In the genomic region with DNA sequence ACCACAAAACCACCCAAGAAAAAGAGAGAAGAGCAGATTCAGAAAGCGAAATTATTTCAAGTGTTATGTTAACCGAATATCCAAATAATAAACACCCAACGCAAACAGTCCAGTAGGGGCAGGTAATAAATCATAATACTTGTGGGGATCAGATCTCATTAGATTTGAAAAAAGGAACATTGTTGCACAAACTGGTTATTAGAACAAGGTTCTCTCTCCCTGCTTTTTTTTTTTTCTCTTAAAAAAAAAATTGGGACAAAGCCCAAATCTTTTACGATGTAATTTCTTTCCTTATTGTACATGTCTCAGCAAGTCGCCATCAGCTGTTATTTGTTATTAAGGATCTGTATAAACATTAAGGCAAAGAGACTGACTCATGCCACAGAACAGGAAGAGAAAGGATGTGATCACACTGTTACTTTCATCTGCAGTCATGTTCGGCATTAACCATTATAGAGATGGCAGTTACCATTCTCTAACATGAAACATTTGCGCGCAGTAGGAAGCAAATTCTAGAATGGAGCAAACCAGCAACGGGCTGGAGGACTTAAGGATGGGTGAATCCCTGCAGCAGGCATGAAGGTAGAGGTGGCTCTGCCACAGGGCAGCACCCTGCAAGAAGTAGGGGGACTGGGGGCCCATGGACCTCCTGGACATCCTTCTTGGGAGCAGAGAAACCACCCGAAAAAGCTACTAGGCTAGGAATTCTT, we compare ENCODE assay signal across 8 cellular contexts. TPM values are rescaled to one million over a fixed set of nuclear protein-coding genes. Genes with fewer than 3 reads are reported as not detected.
DNase-seq lines count a peak whose midpoint lies in the region; ATAC-seq and TF ChIP-seq lines count a peak whose summit lies in the region.

No MANE protein-coding gene starts in this region.

- intact Hi-C loops in heart left ventricle (cut with DNase I), result loop anchor here in 2 of 10 donors (5.0 to 10.0 kb wide), 2 partner anchors 42 to 305 kb away; a partner anchor contains a TSS
- intact Hi-C loops in Right ventricle myocardium superior (cut with DNase I), result no loop called here
- intact Hi-C loops in transverse colon (cut with DNase I; ENCODE audit: low total_unique reads), result no loop called here

- ATAC-seq in heart left ventricle (peak in 2 of 4 donors; percentile 23 to 32), Right ventricle myocardium superior (ENCODE audit: poor library complexity) (no peak), HG03025 (IDR thresholded peaks at IDR 0.05; ENCODE audit: low FRiP score, unreplicated experiment) (no peak)

- DNase-seq in heart left ventricle (no peak), Right ventricle myocardium superior (no peak), fibroblast of pulmonary artery (ENCODE audit: low read depth) (peak; percentile 58), transverse colon (no peak), Peyer's patch (no peak), T-helper 9 cell (no peak)

- H3K36me3 ChIP-seq in heart left ventricle (no peaks in the 10 kb centered on the region), transverse colon (no peaks in the 10 kb centered on the region), Peyer's patch (no peaks in the 10 kb centered on the region)

- peak overlapping the region; percentile 36 for H3K4me3 Mint-ChIP-seq in T-helper 1 cell treated with Interleukin-12 subunit alpha and Interleukin-12 subunit beta and Interleukin-4 antibody, amounts not matched to agents 30 μg/mL and 1 μg/mL, for 36 hours

- H3K36me3 Mint-ChIP-seq in T-helper 1 cell treated with Interleukin-12 subunit alpha and Interleukin-12 subunit beta and Interleukin-4 antibody, amounts not matched to agents 30 μg/mL and 1 μg/mL, for 36 hours (ENCODE audit: low read depth), result peaks cover 6% of the 10 kb centered on the region

- TF ChIP-seq EP300 in transverse colon (IDR thresholded peaks at IDR 0.05; ENCODE audit: low read depth), result no peak

- H3K27ac Mint-ChIP-seq in T-helper 1 cell treated with Interleukin-12 subunit alpha and Interleukin-12 subunit beta and Interleukin-4 antibody, amounts not matched to agents 30 μg/mL and 1 μg/mL, for 36 hours, result peak overlapping the region; percentile 67

- H3K27ac ChIP-seq in heart left ventricle, result peak overlapping the region; percentile 3 to 83 (median 64)
- peak overlapping the region; percentile 57 to 79 (median 71) for H3K27ac ChIP-seq in transverse colon
- peak overlapping the region in 2 of 4 donors; percentile 0 to 8 for H3K27ac ChIP-seq in Peyer's patch

- no peaks in the 10 kb centered on the region for H3K9me3 Mint-ChIP-seq in T-helper 1 cell treated with Interleukin-12 subunit alpha and Interleukin-12 subunit beta and Interleukin-4 antibody, amounts not matched to agents 30 μg/mL and 1 μg/mL, for 36 hours

- H3K4me1 Mint-ChIP-seq in T-helper 1 cell treated with Interleukin-12 subunit alpha and Interleukin-12 subunit beta and Interleukin-4 antibody, amounts not matched to agents 30 μg/mL and 1 μg/mL, for 36 hours (ENCODE audit: low read depth), result peaks cover 35% of the 10 kb centered on the region

- TF ChIP-seq POLR2A in heart left ventricle (IDR thresholded peaks at IDR 0.05) (no peak), transverse colon (IDR thresholded peaks at IDR 0.05) (no peak), Peyer's patch (IDR thresholded peaks at IDR 0.05) (no peak)

- 63 to 75% (median 72%) methylated on average over 10 of the region's 10 CpGs for WGBS in heart left ventricle, 4 donors
- 33 to 39% methylated on average over 6 to 10 of the region's 10 CpGs for whole genome bisulfite sequencing in transverse colon (ENCODE audit: low coverage in 1 of 2), 2 donors

- H3K9me3 ChIP-seq in heart left ventricle (no peaks in the 10 kb centered on the region), transverse colon (no peaks in the 10 kb centered on the region), Peyer's patch (no peaks in the 10 kb centered on the region)

- in situ Hi-C loops in transverse colon (cut with MboI; ENCODE audit: low pct_ligation_motif_present in 1 of 4, low pct_unique_long_range_greater_than_20kb in 1 of 4, low sequenced_read_pairs in 3 of 4), result no loop called here

- TF ChIP-seq CTCF in heart left ventricle (IDR thresholded peaks at IDR 0.05), result no peak
- no peak for TF ChIP-seq CTCF in fibroblast of pulmonary artery (IDR thresholded peaks at IDR 0.05; ENCODE audit: low read length, missing control alignments)
- no peak for TF ChIP-seq CTCF in transverse colon (IDR thresholded peaks at IDR 0.05)
- no peak for TF ChIP-seq CTCF in Peyer's patch (IDR thresholded peaks at IDR 0.05)

- H3K4me1 ChIP-seq in heart left ventricle (peaks cover under 1 to 71% (median 38%) of the 10 kb centered on the region in 12 donors), transverse colon (peaks cover 13 to 54% (median 39%) of the 10 kb centered on the region in 4 donors), Peyer's patch (peaks cover 0 to 40% (median 0%) of the 10 kb centered on the region in 4 donors)

- H3K4me3 ChIP-seq in heart left ventricle (peak overlapping the region in 2 of 12 donors; percentile 18 to 19), fibroblast of pulmonary artery (replicated peaks; ENCODE audit: low read depth, low read length) (no peak overlapping the region), transverse colon (no peak overlapping the region), Peyer's patch (no peak overlapping the region)

- no peaks in the 10 kb centered on the region for H3K27me3 ChIP-seq in heart left ventricle
- no peaks in the 10 kb centered on the region for H3K27me3 ChIP-seq in transverse colon
- H3K27me3 ChIP-seq in Peyer's patch, result no peaks in the 10 kb centered on the region

- peaks cover 3% of the 10 kb centered on the region for H3K27me3 Mint-ChIP-seq in T-helper 1 cell treated with Interleukin-12 subunit alpha and Interleukin-12 subunit beta and Interleukin-4 antibody, amounts not matched to agents 30 μg/mL and 1 μg/mL, for 36 hours (ENCODE audit: low read depth)

RNA-seq across cellular contexts. Expression of a gene that starts 42.0 kb away (rescaled TPM):
- 10 to 100 TPM; 12.4 to 35.2 (median 19.8) TPM for total RNA-seq in heart left ventricle
- 1 to 10 TPM; 4.2 to 6.9 TPM for polyA plus RNA-seq in heart left ventricle
- total RNA-seq in Right ventricle myocardium superior, result 11.9 TPM
- 10 to 100 TPM in 3 of 4 donors, 1 to 10 TPM in 1; 1.5 to 21.0 (median 13.8) TPM for total RNA-seq in transverse colon
- total RNA-seq in Peyer's patch, result 10 to 100 TPM in 3 of 4 donors, 1 to 10 TPM in 1; 3.5 to 16.5 (median 12.4) TPM
